16 cellular contexts compared by ENCODE assay signal in the genomic region with DNA sequence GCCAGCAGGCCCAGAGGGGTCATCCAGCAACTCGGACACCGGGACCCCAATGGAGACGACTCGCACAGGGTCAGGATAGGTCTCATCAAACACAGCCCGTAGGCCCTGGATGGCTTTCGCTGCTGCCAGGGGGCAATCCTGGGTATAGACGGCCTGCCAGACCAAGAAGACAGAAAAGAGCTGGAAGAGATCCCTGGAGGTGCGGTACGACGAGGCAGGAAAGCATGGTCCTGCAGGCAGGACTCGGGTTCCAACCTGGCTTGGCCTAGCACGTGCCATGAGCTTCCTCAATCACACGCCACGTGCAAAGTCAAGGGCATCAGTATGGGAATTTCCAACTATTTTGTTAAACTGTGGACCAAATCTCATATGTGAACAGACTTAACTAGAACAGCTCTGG.
"Had no signal": no experiment of that assay in that cellular context is flagged by ENCODE, and none has a peak within 500 bp of the region (broad histone marks: within the 10 kb centered on the region; RNA-seq: fewer than 3 reads in every experiment).

No MANE protein-coding gene starts in this region.

- DNase-seq: activated CD4-positive, alpha-beta memory T cell treated with anti-CD3 and anti-CD28 coated beads, Interleukin-2, amount 10 ng/mL, durations not matched to agents 7 days and 5 days; activated CD4-positive, alpha-beta T cell treated with anti-CD3 and anti-CD28 coated beads for 36 hours; foreskin melanocyte; midbrain; occipital lobe; right cardiac atrium; stimulated activated CD4-positive, alpha-beta T cell treated with anti-CD3 and anti-CD28 coated beads, Interleukin-2, amount 100 ng/mL, for 24 hours; stimulated activated naive CD8-positive, alpha-beta T cell treated with anti-CD3 and anti-CD28 coated beads, Interleukin-15, Interleukin-2, amounts not matched to agents 100 U/mL and 50 U/mL, for 24 hours; substantia nigra; SW 1271 had no signal

- H3K4me1 ChIP-seq: prostate gland, tibial nerve had no signal

- H3K9me3 ChIP-seq: prostate gland, tibial nerve had no signal

- H3K4me1 Mint-ChIP-seq: activated CD4-positive, alpha-beta memory T cell treated with anti-CD3 and anti-CD28 coated beads, Interleukin-2, amount 10 ng/mL, durations not matched to agents 7 days and 5 days; activated CD4-positive, alpha-beta T cell treated with anti-CD3 and anti-CD28 coated beads for 36 hours; nephron had no signal

- H3K36me3 Mint-ChIP-seq: activated naive CD8-positive, alpha-beta T cell had no signal

- H3K9me3 Mint-ChIP-seq: activated CD4-positive, alpha-beta memory T cell treated with anti-CD3 and anti-CD28 coated beads, Interleukin-2, amount 10 ng/mL, durations not matched to agents 7 days and 5 days; dendritic cell treated with granulocyte-macrophage colony-stimulating factor and Interleukin-4, amounts not matched to agents 40 ng/mL and 50 ng/mL, for 4 days; nephron had no signal

- H3K4me3 ChIP-seq: prostate gland, tibial nerve had no signal

- H3K27ac Mint-ChIP-seq: activated CD4-positive, alpha-beta memory T cell treated with anti-CD3 and anti-CD28 coated beads, Interleukin-2, amount 10 ng/mL, durations not matched to agents 7 days and 5 days; activated CD4-positive, alpha-beta T cell treated with anti-CD3 and anti-CD28 coated beads for 36 hours; activated naive CD8-positive, alpha-beta T cell; dendritic cell treated with granulocyte-macrophage colony-stimulating factor and Interleukin-4, amounts not matched to agents 40 ng/mL and 50 ng/mL, for 4 days; nephron had no signal

- H3K27me3 ChIP-seq: tibial nerve had no signal

- H3K27ac ChIP-seq: prostate gland, tibial nerve had no signal

- ATAC-seq: activated CD4-positive, alpha-beta T cell treated with anti-CD3 and anti-CD28 coated beads for 36 hours; left lobe of liver; stimulated activated naive CD8-positive, alpha-beta T cell treated with anti-CD3 and anti-CD28 coated beads, Interleukin-15, Interleukin-2, amounts not matched to agents 100 U/mL and 50 U/mL, for 24 hours had no signal

- H3K4me3 Mint-ChIP-seq: activated CD4-positive, alpha-beta memory T cell treated with anti-CD3 and anti-CD28 coated beads, Interleukin-2, amount 10 ng/mL, durations not matched to agents 7 days and 5 days; activated CD4-positive, alpha-beta T cell treated with anti-CD3 and anti-CD28 coated beads for 36 hours; activated naive CD8-positive, alpha-beta T cell; dendritic cell treated with granulocyte-macrophage colony-stimulating factor and Interleukin-4, amounts not matched to agents 40 ng/mL and 50 ng/mL, for 4 days; nephron had no signal

- H3K27me3 Mint-ChIP-seq: activated CD4-positive, alpha-beta memory T cell treated with anti-CD3 and anti-CD28 coated beads, Interleukin-2, amount 10 ng/mL, durations not matched to agents 7 days and 5 days; activated CD4-positive, alpha-beta T cell treated with anti-CD3 and anti-CD28 coated beads for 36 hours; activated naive CD8-positive, alpha-beta T cell; dendritic cell treated with granulocyte-macrophage colony-stimulating factor and Interleukin-4, amounts not matched to agents 40 ng/mL and 50 ng/mL, for 4 days had no signal
